17 cellular contexts compared by ENCODE assay signal in the genomic region with DNA sequence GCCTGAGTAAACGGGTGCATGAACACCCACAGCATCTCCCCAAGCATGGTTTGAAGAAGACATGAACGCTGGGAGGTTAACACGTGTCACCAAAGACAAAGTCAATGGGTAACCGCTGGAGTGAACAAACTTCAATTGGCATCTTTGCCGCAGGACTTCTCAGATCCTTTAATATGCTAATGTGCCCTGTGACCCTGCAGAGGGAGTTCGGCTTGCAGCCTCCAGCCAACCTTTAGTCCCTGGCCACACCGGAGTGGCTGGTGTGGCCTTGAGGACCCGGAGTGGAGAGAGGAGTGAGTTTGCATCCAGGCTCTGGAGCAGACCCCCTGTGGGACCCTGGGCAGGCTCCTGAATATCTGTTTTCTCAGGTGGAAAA. TPM values are rescaled to one million over a fixed set of nuclear protein-coding genes. Genes with fewer than 3 reads are reported as not detected.
A peak's percentile ranks its signal among the peaks of the same experiment; 100 is the strongest.
DNase-seq lines count a peak whose midpoint lies in the region; ATAC-seq lines count a peak whose summit lies in the region.
"Had no signal": no experiment of that assay in that cellular context is flagged by ENCODE, and none has a peak within 500 bp of the region (broad histone marks: within the 10 kb centered on the region; RNA-seq: fewer than 3 reads in every experiment).

No MANE protein-coding gene starts in this region.

- no peaks in the 10 kb centered on the region for H3K27me3 ChIP-seq in BLaER1
- no peaks in the 10 kb centered on the region for H3K27me3 ChIP-seq in neuronal stem cell (ENCODE audit: control insufficient read depth in 3 of 3, insufficient read depth in 3 of 3, low read depth in 1 of 3, low read length in 3 of 3)
- H3K27me3 ChIP-seq: BE2C had no signal

- peaks cover 95% of the 10 kb centered on the region for H4K20me1 ChIP-seq in BLaER1

- H3K36me3 ChIP-seq in BLaER1 (no peaks in the 10 kb centered on the region), neuronal stem cell (replicated peaks in 1 of 2; ENCODE audit: control insufficient read depth in 2 of 2, insufficient read depth in 2 of 2, low read length in 2 of 2) (no peaks in the 10 kb centered on the region)
- H3K36me3 ChIP-seq: BE2C had no signal

- H3K18ac ChIP-seq in neuronal stem cell (ENCODE audit: low read length): peak overlapping the region; percentile 82

- no peak overlapping the region for H3K4me3 ChIP-seq in BLaER1
- H3K4me3 ChIP-seq in Jurkat, Clone E6-1 (ENCODE audit: low read length): no peak overlapping the region
- peak overlapping the region in 1 of 2 donors; percentile 40 for H3K4me3 ChIP-seq in neuronal stem cell (ENCODE audit: low read length in 2 of 2)

- H2BK120ac ChIP-seq in neuronal stem cell (ENCODE audit: low read depth, low read length): no peak overlapping the region

- H3K9ac ChIP-seq in BLaER1: 0 out of 2 replicates have a peak overlapping the region, but pooled peaks have one; percentile 60
- H3K9ac ChIP-seq in neuronal stem cell (ENCODE audit: low read depth, low read length, poor library complexity): no peak overlapping the region

- H4K91ac ChIP-seq in neuronal stem cell (ENCODE audit: low read depth, low read length, poor library complexity): peak overlapping the region; percentile 92

- H3K4ac ChIP-seq in neuronal stem cell (ENCODE audit: low read length): no peak overlapping the region

- H2BK15ac ChIP-seq in neuronal stem cell (ENCODE audit: low read length): peak overlapping the region; percentile 86

- H2BK12ac ChIP-seq in neuronal stem cell (ENCODE audit: low read length): peak overlapping the region; percentile 18

- no peak overlapping the region for H4K8ac ChIP-seq in neuronal stem cell (ENCODE audit: low read depth, low read length)

- H3K27ac ChIP-seq in BLaER1: peak overlapping the region; percentile 82
- peak overlapping the region; percentile 87 for H3K27ac ChIP-seq in cingulate gyrus (ENCODE audit: low read depth, low read length)
- H3K27ac ChIP-seq in neuronal stem cell (replicated peaks; ENCODE audit: low read length): no peak overlapping the region

- no peaks in the 10 kb centered on the region for H3K9me3 ChIP-seq in BLaER1
- no peaks in the 10 kb centered on the region for H3K9me3 ChIP-seq in neuronal stem cell (replicated peaks in 1 of 2; ENCODE audit: control insufficient read depth in 2 of 2, insufficient read depth in 1 of 2, low read depth in 1 of 2, low read length in 2 of 2)
- H3K9me3 ChIP-seq: BE2C had no signal

- H3K79me1 ChIP-seq in neuronal stem cell (ENCODE audit: low read depth, low read length): peaks cover 2% of the 10 kb centered on the region

- H3K4me2 ChIP-seq in BLaER1 (peak overlapping the region; percentile 97), neuronal stem cell (ENCODE audit: insufficient read depth, low read length, poor library complexity, severe bottlenecking) (no peak overlapping the region)

- peaks cover 100% of the 10 kb centered on the region for H3K4me1 ChIP-seq in BLaER1
- peaks cover 50 to 71% of the 10 kb centered on the region in 2 donors for H3K4me1 ChIP-seq in neuronal stem cell (ENCODE audit: control insufficient read depth in 2 of 2, insufficient read depth in 1 of 2, low read depth in 1 of 2, low read length in 2 of 2)

- no peak for ATAC-seq in HG03342 (IDR thresholded peaks at IDR 0.05; ENCODE audit: unreplicated experiment)

- peak overlapping the region; percentile 98 for H2AK5ac ChIP-seq in neuronal stem cell (ENCODE audit: low read depth, low read length)

- H2BK5ac ChIP-seq in neuronal stem cell (ENCODE audit: low read length): no peak overlapping the region

- DNase-seq in Jurkat, Clone E6-1 (ENCODE audit: low read depth, low spot score): peak; percentile 48
- no peak for DNase-seq in neuronal stem cell (ENCODE audit: low spot score)
- DNase-seq in A172 (ENCODE audit: low spot score): no peak
- DNase-seq in NCI-H2107 (lab: John Stamatoyannopoulos, UW): no peak
- no peak for DNase-seq in NCI-H2196 treated with DMSO at 0.1 percent for 48 hours (lab: John Stamatoyannopoulos, UW; ENCODE audit: unreplicated experiment)
- DNase-seq: BE2C; CD8-positive, alpha-beta memory T cell; EL; KBM-7; NCI-H1105; NCI-H1694 treated with DMSO at 0.1 percent for 48 hours; NCI-H446; SHP77 treated with DMSO at 0.1 percent for 48 hours had no signal

- peak overlapping the region; percentile 93 for H3K23ac ChIP-seq in neuronal stem cell (ENCODE audit: low read depth, low read length, poor library complexity)

- no CpG with 5 or more reads among the region's 8 CpGs for WGBS in neuronal stem cell (ENCODE audit: extremely low coverage in 2 of 2, insufficient read length in 2 of 2, insufficient replicate concordance in 1 of 2), 2 donors

- peak overlapping the region; percentile 78 for H3K14ac ChIP-seq in neuronal stem cell (ENCODE audit: low read length)

- H2AFZ ChIP-seq in neuronal stem cell (ENCODE audit: low read length): no peak overlapping the region

RNA-seq across cellular contexts. Expression of a gene that starts 57.0 kb away (rescaled TPM):
- polyA plus RNA-seq in Jurkat, Clone E6-1 (2012; ENCODE audit: insufficient read depth, insufficient read length): 0.22 TPM
- polyA plus RNA-seq in neuronal stem cell (2013, experiment 1 of 2): 0.88 TPM
- 0.94 TPM for polyA plus RNA-seq in neuronal stem cell (2013, experiment 2 of 2)
- total RNA-seq in A172 (2014; rRNA removed; shearing (Covaris generic)): not detected in 2 replicates
- total RNA-seq: CD8-positive, alpha-beta memory T cell; HT1080 had no signal
- polyA plus RNA-seq: CD8-positive, alpha-beta memory T cell had no signal
